ENCODE assay signal across 8 cellular contexts in the genomic region with DNA sequence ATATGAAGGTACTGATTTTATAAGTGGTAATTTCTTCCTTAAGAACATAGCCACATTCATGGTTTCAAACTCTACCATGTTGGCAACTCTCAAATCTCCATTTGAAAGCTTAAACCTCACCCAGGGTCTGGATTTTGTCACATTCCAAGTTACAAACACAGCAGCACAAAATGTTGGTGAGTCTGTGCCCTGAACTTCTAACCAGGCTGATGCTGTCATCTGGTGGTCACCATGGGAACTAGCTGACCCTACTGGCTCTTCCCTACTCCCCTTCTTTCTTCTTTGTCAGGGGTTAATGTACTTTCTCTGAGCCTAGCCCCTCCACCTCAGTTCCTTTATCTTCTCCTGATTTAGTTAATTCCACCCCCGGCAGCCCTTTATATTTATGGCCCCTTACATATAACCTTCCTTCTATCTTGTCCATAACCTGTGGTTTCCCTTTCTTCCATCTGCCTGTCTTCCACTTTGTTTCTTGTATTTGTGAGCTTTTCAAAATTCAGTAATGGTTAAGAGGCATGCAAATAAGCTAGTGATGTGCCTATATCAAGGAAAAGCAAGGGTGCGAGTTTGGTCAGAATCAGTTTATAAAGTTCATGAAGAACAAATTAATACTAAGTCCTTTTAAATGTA. TPM values are rescaled to one million over a fixed set of nuclear protein-coding genes. Genes with fewer than 3 reads are reported as not detected.
DNase-seq lines count a peak whose midpoint lies in the region; ATAC-seq and TF ChIP-seq lines count a peak whose summit lies in the region.

No MANE protein-coding gene starts in this region.

- no peaks in the 10 kb centered on the region for H3K27me3 ChIP-seq in GM23248 (replicated peaks; ENCODE audit: insufficient read depth)
- H3K27me3 ChIP-seq in fibroblast of lung (ENCODE audit: control insufficient read depth, insufficient read depth, low read length), result no peaks in the 10 kb centered on the region
- H3K27me3 ChIP-seq in upper lobe of left lung, result no peaks in the 10 kb centered on the region

- H3K27ac ChIP-seq in GM23248, result no peak overlapping the region
- no peak overlapping the region for H3K27ac ChIP-seq in fibroblast of lung (ENCODE audit: insufficient read depth, low read length)
- H3K27ac ChIP-seq in upper lobe of left lung, result no peak overlapping the region

- no peaks in the 10 kb centered on the region for H3K9me3 Mint-ChIP-seq in natural killer cell treated with Interleukin-12 subunit alpha and Interleukin-12 subunit beta and Interleukin-15 and Interleukin-18, amount 100 ng/mL, for 72 hours

- peaks cover 42% of the 10 kb centered on the region for H3K36me3 Mint-ChIP-seq in natural killer cell treated with Interleukin-12 subunit alpha and Interleukin-12 subunit beta and Interleukin-15 and Interleukin-18, amount 100 ng/mL, for 72 hours

- H3K4me2 ChIP-seq in GM23248 (ENCODE audit: unreplicated experiment), result no peak overlapping the region
- no peak overlapping the region for H3K4me2 ChIP-seq in fibroblast of lung (ENCODE audit: extremely low read depth, insufficient read depth, low read length)

- ATAC-seq in natural killer cell treated with Interleukin-12 subunit alpha and Interleukin-12 subunit beta and Interleukin-15 and Interleukin-18, amount 100 ng/mL, for 72 hours, result peak; percentile 65 to 68
- ATAC-seq in upper lobe of left lung (ENCODE audit: low FRiP score in 2 of 2), result peak in 1 of 2 donors; percentile 82

- peaks cover 31 to 43% of the 10 kb centered on the region in 2 donors for H3K4me1 Mint-ChIP-seq in natural killer cell treated with Interleukin-12 subunit alpha and Interleukin-12 subunit beta and Interleukin-15 and Interleukin-18, amount 100 ng/mL, for 72 hours (ENCODE audit: low read depth in 2 of 2)

- H4K20me1 ChIP-seq in GM23248 (ENCODE audit: insufficient read depth), result no peaks in the 10 kb centered on the region
- H4K20me1 ChIP-seq in fibroblast of lung (ENCODE audit: control insufficient read depth, extremely low read depth, insufficient read depth, low read length), result no peaks in the 10 kb centered on the region

- H3K36me3 ChIP-seq in GM23248 (ENCODE audit: low read depth) (peaks cover 74% of the 10 kb centered on the region), fibroblast of lung (ENCODE audit: control insufficient read depth, insufficient read depth, low read length) (peaks cover 1% of the 10 kb centered on the region), upper lobe of left lung (peaks cover 11 to 71% (median 28%) of the 10 kb centered on the region in 4 donors)

- H3K79me2 ChIP-seq in GM23248 (ENCODE audit: insufficient read depth) (peaks cover 37% of the 10 kb centered on the region; the same call in 1 of the 2 replicates), fibroblast of lung (ENCODE audit: control insufficient read depth, insufficient read depth, low read length) (no peaks in the 10 kb centered on the region)

- TF ChIP-seq CTCF in fibroblast of lung (conservative IDR thresholded peaks at IDR 0.05 in 1 of 2, IDR thresholded peaks at IDR 0.05 in 1 of 2; ENCODE audit: low read depth in 1 of 2, low read length in 2 of 2), result peak; percentile 98 to 99
- peak; percentile 53 to 79 (median 68) for TF ChIP-seq CTCF in upper lobe of left lung (IDR thresholded peaks at IDR 0.05)

- H3K9me3 ChIP-seq in GM23248 (ENCODE audit: low read depth), result no peaks in the 10 kb centered on the region
- no peaks in the 10 kb centered on the region for H3K9me3 ChIP-seq in fibroblast of lung (ENCODE audit: control insufficient read depth, insufficient read depth, low read depth, low read length)
- no peaks in the 10 kb centered on the region for H3K9me3 ChIP-seq in upper lobe of left lung

- H3K4me3 Mint-ChIP-seq in natural killer cell treated with Interleukin-12 subunit alpha and Interleukin-12 subunit beta and Interleukin-15 and Interleukin-18, amount 100 ng/mL, for 72 hours, result no peak overlapping the region

- H3K4me3 ChIP-seq in GM23248 (no peak overlapping the region), fibroblast of lung (replicated peaks in 1 of 4; ENCODE audit: control extremely low read depth in 1 of 4, insufficient read depth in 1 of 4, low read depth in 3 of 4, low read length in 4 of 4) (no peak overlapping the region), upper lobe of left lung (no peak overlapping the region)

- peaks cover 12% of the 10 kb centered on the region; the same call in 1 of the 2 replicates for H3F3A ChIP-seq in GM23248 (ENCODE audit: insufficient read depth)

- no peaks in the 10 kb centered on the region for H3K9me2 ChIP-seq in GM23248 (ENCODE audit: insufficient read depth)

- in situ Hi-C loops in GM23248 (cut with MboI), result loop anchor here (25.0 kb wide), 1 partner anchor 128 kb away; no protein-coding TSS in a partner anchor

- TF ChIP-seq EP300 in upper lobe of left lung (IDR thresholded peaks at IDR 0.05), result no peak

- H3K9ac ChIP-seq in GM23248, result no peak overlapping the region
- H3K9ac ChIP-seq in fibroblast of lung (ENCODE audit: insufficient read depth, low read length), result no peak overlapping the region

- H3K4me1 ChIP-seq in GM23248 (ENCODE audit: insufficient read depth) (peaks cover 12% of the 10 kb centered on the region), fibroblast of lung (ENCODE audit: control insufficient read depth, extremely low read depth, insufficient read depth, low read length) (no peaks in the 10 kb centered on the region), upper lobe of left lung (peaks cover 0 to 16% (median 6%) of the 10 kb centered on the region in 4 donors)

- TF ChIP-seq POLR2A in upper lobe of left lung (IDR thresholded peaks at IDR 0.05), result no peak

- H3K27me3 Mint-ChIP-seq in natural killer cell treated with Interleukin-12 subunit alpha and Interleukin-12 subunit beta and Interleukin-15 and Interleukin-18, amount 100 ng/mL, for 72 hours, result no peaks in the 10 kb centered on the region

- H2AFZ ChIP-seq in GM23248 (no peak overlapping the region), fibroblast of lung (ENCODE audit: low read length) (no peak overlapping the region)

- peak overlapping the region; percentile 68 to 83 for H3K27ac Mint-ChIP-seq in natural killer cell treated with Interleukin-12 subunit alpha and Interleukin-12 subunit beta and Interleukin-15 and Interleukin-18, amount 100 ng/mL, for 72 hours

- WGBS in GM23248 (ENCODE audit: low coverage in 1 of 2, low lambda C conversion rate in 2 of 2, missing lambda C conversion rate in 2 of 2), 2 experiments, result 76 to 79% methylated on average over 2 of the region's 2 CpGs
- WGBS in upper lobe of left lung, 2 donors, result 83 to 85% methylated on average over 2 of the region's 2 CpGs

- DNase-seq in GDM1 (lab: John Stamatoyannopoulos, UW), result peak; percentile 23
- peak; percentile 71 for DNase-seq in GM23248
- peak; percentile 60 for DNase-seq in NCI-H69 (lab: John Stamatoyannopoulos, UW)
- DNase-seq in activated T-cell treated with anti-CD3 and anti-CD28 coated beads for 4 hours, result peak; percentile 36
- DNase-seq in fibroblast of lung (ENCODE audit: low read depth in 2 of 2), result peak; percentile 47 to 76
- DNase-seq in natural killer cell treated with Interleukin-12 subunit alpha and Interleukin-12 subunit beta and Interleukin-15 and Interleukin-18, amount 100 ng/mL, for 72 hours (ENCODE audit: low spot score), result no peak
- peak in 1 of 2 donors; percentile 39 for DNase-seq in upper lobe of left lung
- no peak for DNase-seq in SKM-1 (lab: John Stamatoyannopoulos, UW; ENCODE audit: unreplicated experiment)

RNA-seq across cellular contexts. Expression of a gene that starts 35.9 kb away (rescaled TPM):
- total RNA-seq in GM23248 (2014; rRNA removed; shearing (Covaris generic)), result 73.9 and 75.1 TPM in 2 replicates
- polyA plus RNA-seq in GM23248 (2016; fragmentation: Nextera tagmentation; extraction: Ambion mirVana), result 41.0 and 46.3 TPM in 2 replicates
- 63.9 and 79.1 TPM in 2 replicates for total RNA-seq in fibroblast of lung
- polyA plus RNA-seq in fibroblast of lung, result 30.4 and 78.5 TPM in 2 replicates
- 20.4 and 45.3 TPM in 2 replicates for polyA plus RNA-seq in fibroblast of lung (2012)
- polyA minus RNA-seq in fibroblast of lung (ENCODE audit: low replicate concordance), result 96.2 and 132 TPM in 2 replicates
- 100 to 1,000 TPM in 1 of 2 donors, 10 to 100 TPM in 1; 62.7 to 105 TPM for total RNA-seq in natural killer cell treated with Interleukin-12 subunit alpha and Interleukin-12 subunit beta and Interleukin-15 and Interleukin-18, amount 100 ng/mL, for 72 hours
- 10 to 100 TPM; 13.6 to 63.1 (median 37.9) TPM for total RNA-seq in upper lobe of left lung

Comparison
In these comparisons a context has a peak if more than half of its experiments do, and no peak if none do; other contexts are left out.
1. DNase-seq: peak in GDM1 (single experiment), GM23248 (single experiment), NCI-H69 (single experiment), activated T-cell treated with anti-CD3 and anti-CD28 coated beads for 4 hours (single experiment) and fibroblast of lung (2 of 2); none in natural killer cell treated with Interleukin-12 subunit alpha and Interleukin-12 subunit beta and Interleukin-15 and Interleukin-18, amount 100 ng/mL, for 72 hours (single experiment) and SKM-1 (single experiment).